In genomic region chr10:121891103-121891502, GRCh38 we compare ENCODE assay signal across 20 cellular contexts.
"Had no signal": no experiment of that assay in that cellular context is flagged by ENCODE, and none has a peak within 500 bp of the region (broad histone marks: within the 10 kb centered on the region; RNA-seq: fewer than 3 reads in every experiment).

No MANE protein-coding gene starts in this region.

- H3K4me1 Mint-ChIP-seq: activated naive CD8-positive, alpha-beta T cell treated with anti-CD3 and anti-CD28 coated beads, Interleukin-2, amount 50 U/mL, for 24 hours; stimulated activated naive B cell treated with anti-CD40 and anti-IgM and Interleukin-4, amounts not matched to agents 10 μg/mL and 1 μg/mL and 100 μg/mL, for 72 hours had no signal

- H3K4me1 ChIP-seq: left ventricle myocardium inferior, parathyroid adenoma, tibial nerve, uterus had no signal

- H3K27ac Mint-ChIP-seq: activated naive CD4-positive, alpha-beta T cell treated with anti-CD3 and anti-CD28 coated beads for 36 hours; activated naive CD8-positive, alpha-beta T cell treated with anti-CD3 and anti-CD28 coated beads, Interleukin-2, amount 50 U/mL, for 24 hours; activated T-helper 2 cell treated with anti-CD3 and anti-CD28 coated beads, Interferon-gamma antibody, Interleukin-2, Interleukin-4, amounts not matched to agents 10 μg/mL and 5 μg/mL and 100 μg/mL, durations not matched to agents 14 hours and 24 hours and 36 hours; stimulated activated naive B cell treated with anti-CD40 and anti-IgM and Interleukin-4, amounts not matched to agents 10 μg/mL and 1 μg/mL and 100 μg/mL, for 72 hours had no signal

- H3K27ac ChIP-seq: foreskin keratinocyte, left ventricle myocardium inferior, neutrophil, parathyroid adenoma, tibial nerve, uterus had no signal

- H3K36me3 ChIP-seq: uterus had no signal

- H3K4me3 ChIP-seq: left ventricle myocardium inferior, mucosa of descending colon, tibial nerve, uterus had no signal

- DNase-seq: activated CD4-positive, alpha-beta T cell treated with anti-CD3 and anti-CD28 coated beads, Interleukin-2, amount 50 U/mL, for 1 hour; activated naive CD4-positive, alpha-beta T cell treated with anti-CD3 and anti-CD28 coated beads for 36 hours; activated naive CD8-positive, alpha-beta T cell treated with anti-CD3 and anti-CD28 coated beads, Interleukin-2, amount 50 U/mL, for 24 hours; aorta; effector CD8-positive, alpha-beta T cell; foreskin keratinocyte; glutamatergic neuron; hypothalamus; kidney; left ventricle myocardium inferior; mucosa of descending colon; naive thymus-derived CD4-positive, alpha-beta T cell; stimulated activated CD4-positive, alpha-beta T cell treated with anti-CD3 and anti-CD28 coated beads, Interleukin-4, amount 100 ng/mL, for 1 hour; stimulated activated naive B cell treated with anti-CD40 and anti-IgM and Interleukin-4, amounts not matched to agents 10 μg/mL and 1 μg/mL and 100 μg/mL, for 72 hours; substantia nigra; uterus had no signal

- H3K9me3 Mint-ChIP-seq: activated naive CD4-positive, alpha-beta T cell treated with anti-CD3 and anti-CD28 coated beads for 36 hours; activated naive CD8-positive, alpha-beta T cell treated with anti-CD3 and anti-CD28 coated beads, Interleukin-2, amount 50 U/mL, for 24 hours; activated T-helper 2 cell treated with anti-CD3 and anti-CD28 coated beads, Interferon-gamma antibody, Interleukin-2, Interleukin-4, amounts not matched to agents 10 μg/mL and 5 μg/mL and 100 μg/mL, durations not matched to agents 14 hours and 24 hours and 36 hours; naive thymus-derived CD4-positive, alpha-beta T cell; stimulated activated naive B cell treated with anti-CD40 and anti-IgM and Interleukin-4, amounts not matched to agents 10 μg/mL and 1 μg/mL and 100 μg/mL, for 72 hours had no signal

- H3K4me3 Mint-ChIP-seq: activated naive CD4-positive, alpha-beta T cell treated with anti-CD3 and anti-CD28 coated beads for 36 hours; activated naive CD8-positive, alpha-beta T cell treated with anti-CD3 and anti-CD28 coated beads, Interleukin-2, amount 50 U/mL, for 24 hours; naive thymus-derived CD4-positive, alpha-beta T cell; stimulated activated naive B cell treated with anti-CD40 and anti-IgM and Interleukin-4, amounts not matched to agents 10 μg/mL and 1 μg/mL and 100 μg/mL, for 72 hours had no signal

- H3K9me3 ChIP-seq: left ventricle myocardium inferior, mucosa of descending colon, neutrophil, tibial nerve, uterus had no signal

- H3K27me3 ChIP-seq: foreskin keratinocyte, neutrophil, tibial nerve, uterus had no signal

- H3K9ac ChIP-seq: parathyroid adenoma had no signal

- H3K27me3 Mint-ChIP-seq: activated naive CD8-positive, alpha-beta T cell treated with anti-CD3 and anti-CD28 coated beads, Interleukin-2, amount 50 U/mL, for 24 hours; naive thymus-derived CD4-positive, alpha-beta T cell; stimulated activated naive B cell treated with anti-CD40 and anti-IgM and Interleukin-4, amounts not matched to agents 10 μg/mL and 1 μg/mL and 100 μg/mL, for 72 hours had no signal

- ATAC-seq: activated naive CD8-positive, alpha-beta T cell treated with anti-CD3 and anti-CD28 coated beads, Interleukin-2, amount 50 U/mL, for 24 hours; mucosa of descending colon; naive thymus-derived CD4-positive, alpha-beta T cell; stimulated activated naive B cell treated with anti-CD40 and anti-IgM and Interleukin-4, amounts not matched to agents 10 μg/mL and 1 μg/mL and 100 μg/mL, for 72 hours had no signal
